In the genomic region with DNA sequence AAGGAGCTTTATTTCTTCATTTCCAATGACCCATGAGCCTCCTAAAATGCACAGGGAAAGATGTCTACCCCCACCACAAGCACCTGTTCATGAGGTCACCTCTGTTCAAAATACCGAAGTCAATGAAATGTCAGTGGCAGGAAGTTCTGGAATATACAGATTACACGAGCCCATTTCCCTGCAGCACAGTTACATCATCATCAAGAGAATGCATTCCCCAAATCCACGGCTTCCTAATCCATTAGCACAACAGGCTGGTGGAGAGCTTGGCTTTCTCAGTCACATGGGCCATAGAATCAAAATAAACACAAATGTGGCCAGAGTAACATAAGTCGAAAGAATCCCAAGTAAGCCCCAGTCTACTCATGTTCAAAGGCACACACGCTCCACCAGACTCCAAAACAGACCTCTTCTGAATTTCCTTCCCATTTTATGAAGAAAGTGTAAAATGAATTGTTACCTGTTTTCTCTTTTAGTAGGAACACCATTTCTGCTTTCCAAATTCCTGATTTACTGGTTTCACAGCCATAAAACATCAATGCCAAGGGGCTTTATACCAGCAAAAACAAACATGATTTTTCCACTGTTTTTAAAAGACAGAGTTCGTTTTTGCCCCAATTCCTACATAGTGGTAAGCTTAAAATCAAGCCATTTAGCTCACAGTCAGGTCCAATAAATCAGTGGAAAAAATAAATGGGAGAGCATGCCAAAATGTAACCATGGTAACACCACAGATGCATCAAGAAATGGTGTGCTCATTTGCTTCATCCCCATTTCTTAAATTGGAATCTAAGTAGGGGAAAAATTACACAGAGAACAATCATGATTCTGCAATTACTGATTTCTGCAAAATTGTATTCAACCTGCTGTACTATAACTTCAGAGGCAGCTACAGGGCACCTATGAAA, we compare ENCODE assay signal across 16 cellular contexts.
A peak's percentile ranks its signal among the peaks of the same experiment; 100 is the strongest.
DNase-seq lines count a peak whose midpoint lies in the region; ATAC-seq, FAIRE-seq and TF ChIP-seq lines count a peak whose summit lies in the region.
"Had no signal": no experiment of that assay in that cellular context is flagged by ENCODE, and none has a peak within 500 bp of the region (broad histone marks: within the 10 kb centered on the region; RNA-seq: fewer than 3 reads in every experiment).

No MANE protein-coding gene starts in this region.

- H2BK15ac ChIP-seq in H1 (ENCODE audit: low read length), result no peak overlapping the region

- no peak overlapping the region for H2BK120ac ChIP-seq in H1 (replicated peaks; ENCODE audit: low read depth, low read length)

- TF ChIP-seq RAD21 in H1 (IDR thresholded peaks at IDR 0.05 in 1 of 2, conservative IDR thresholded peaks at IDR 0.05 in 1 of 2; ENCODE audit: low read depth in 2 of 2, low read length in 2 of 2), result no peak

- H3K36me3 ChIP-seq in GM23248 (ENCODE audit: low read depth) (no peaks in the 10 kb centered on the region), MG63 (no peaks in the 10 kb centered on the region), H1 (ENCODE audit: control insufficient read depth in 2 of 4, insufficient read depth in 4 of 4, low read length in 3 of 4) (no peaks in the 10 kb centered on the region), osteoblast (ENCODE audit: insufficient read depth, low read length) (no peaks in the 10 kb centered on the region)
- H3K36me3 ChIP-seq: adrenal gland had no signal

- no peaks in the 10 kb centered on the region for H3K9me3 Mint-ChIP-seq in nephron progenitor cell

- H3F3A ChIP-seq in GM23248 (ENCODE audit: insufficient read depth), result no peaks in the 10 kb centered on the region

- H3K79me2 ChIP-seq in GM23248 (ENCODE audit: insufficient read depth) (peaks cover 19% of the 10 kb centered on the region; the same call in 1 of the 2 replicates), H1 (ENCODE audit: control insufficient read depth in 1 of 2, insufficient read depth in 2 of 2, low read length in 2 of 2) (no peaks in the 10 kb centered on the region), osteoblast (ENCODE audit: insufficient read depth, low read length) (peaks cover 13% of the 10 kb centered on the region)

- H3K9me3 ChIP-seq in GM23248 (ENCODE audit: low read depth) (no peaks in the 10 kb centered on the region), MG63 (no peaks in the 10 kb centered on the region), H1 (ENCODE audit: insufficient read depth in 2 of 2, low read depth in 1 of 2, low read length in 1 of 2) (no peaks in the 10 kb centered on the region), osteoblast (ENCODE audit: low read depth, low read length) (no peaks in the 10 kb centered on the region)
- H3K9me3 ChIP-seq: adrenal gland had no signal

- in situ Hi-C loops in GM23248 (cut with MboI), result no loop called here

- ATAC-seq in HG03565 (IDR thresholded peaks at IDR 0.05; ENCODE audit: unreplicated experiment), result no peak
- ATAC-seq: esophagus mucosa, GM12878 had no signal

- H3K4me2 ChIP-seq in GM23248 (ENCODE audit: unreplicated experiment) (no peak overlapping the region), H1 (ENCODE audit: insufficient read depth in 1 of 2, low read depth in 2 of 2, low read length in 2 of 2) (no peak overlapping the region), osteoblast (ENCODE audit: insufficient read depth, low read length) (no peak overlapping the region)

- no peak overlapping the region for H2AK5ac ChIP-seq in H1 (ENCODE audit: low read depth, low read length)

- no peaks in the 10 kb centered on the region for H3K79me1 ChIP-seq in H1 (ENCODE audit: low read depth, low read length)

- no peak for TF ChIP-seq CTCF in H1 (IDR thresholded peaks at IDR 0.05; ENCODE audit: control extremely low read depth in 1 of 3, insufficient read depth in 1 of 3, low read depth in 1 of 3, low read length in 3 of 3)
- no peak for TF ChIP-seq CTCF in nephron progenitor cell (IDR thresholded peaks at IDR 0.05)
- TF ChIP-seq CTCF in osteoblast (IDR thresholded peaks at IDR 0.05; ENCODE audit: extremely low read depth, low read depth, low read length), result no peak

- no peak overlapping the region for H2BK5ac ChIP-seq in H1 (ENCODE audit: low read depth, low read length)

- H3K9ac ChIP-seq in GM23248 (no peak overlapping the region), H1 (replicated peaks in 1 of 4; ENCODE audit: extremely low read depth in 1 of 4, low read depth in 3 of 4, low read length in 3 of 4) (no peak overlapping the region)

- no peaks in the 10 kb centered on the region for H3K4me1 ChIP-seq in GM23248 (ENCODE audit: insufficient read depth)
- peaks cover 0 to 9% (median under 1%) of the 10 kb centered on the region in 4 experiments; a peak in 1 of 7 replicates for H3K4me1 ChIP-seq in H1 (replicated peaks in 1 of 4; ENCODE audit: control insufficient read depth in 3 of 4, insufficient read depth in 4 of 4, low read length in 3 of 4)
- H3K4me1 ChIP-seq in osteoblast (ENCODE audit: insufficient read depth, low read length), result no peaks in the 10 kb centered on the region
- H3K4me1 ChIP-seq: adrenal gland had no signal

- no peak overlapping the region for H3K4me3 Mint-ChIP-seq in nephron progenitor cell

- DNase-seq in GM23248, result peak; percentile 12
- peak; percentile 3 for DNase-seq in MG63
- DNase-seq in H1 (ENCODE audit: low read depth in 1 of 2, low spot score in 2 of 2), result no peak
- DNase-seq in nephron progenitor cell, result no peak
- DNase-seq in osteoblast (ENCODE audit: insufficient read length, low spot score, missing footprints), result no peak
- DNase-seq in NCI-H1092 treated with DMSO at 0.1 percent for 48 hours (lab: John Stamatoyannopoulos, UW), result no peak
- no peak for DNase-seq in AG20443 (ENCODE audit: low spot score)
- DNase-seq: adrenal gland; kidney glomerular epithelial cell; NCI-H2081; Right ventricle myocardium superior; stimulated activated naive CD4-positive, alpha-beta T cell had no signal

- H3K27ac ChIP-seq in GM23248 (no peak overlapping the region), H1 (ENCODE audit: low read depth, low read length) (no peak overlapping the region), osteoblast (ENCODE audit: low read depth, low read length) (no peak overlapping the region)
- H3K27ac ChIP-seq: adrenal gland had no signal

- H2AFZ ChIP-seq in GM23248 (no peak overlapping the region), H1 (ENCODE audit: low read length) (no peak overlapping the region), osteoblast (ENCODE audit: low read length) (no peak overlapping the region)

- no peak overlapping the region for H3K56ac ChIP-seq in H1 (replicated peaks; ENCODE audit: insufficient read length, low read depth, low read length)

- no peak overlapping the region for H3K23ac ChIP-seq in H1 (ENCODE audit: insufficient read length)

- 0 out of 2 replicates have a peak, but pooled peaks cover 5% of the 10 kb centered on the region for H4K20me1 ChIP-seq in GM23248 (ENCODE audit: insufficient read depth)
- H4K20me1 ChIP-seq in H1 (replicated peaks in 1 of 2; ENCODE audit: control insufficient read depth in 1 of 2, insufficient read depth in 2 of 2, low read length in 2 of 2), result no peaks in the 10 kb centered on the region
- peaks cover 43% of the 10 kb centered on the region for H4K20me1 ChIP-seq in osteoblast (ENCODE audit: insufficient read depth, low read length)

- H3K27me3 Mint-ChIP-seq in nephron progenitor cell (ENCODE audit: low read depth, poor library complexity), result peaks cover 6% of the 10 kb centered on the region

- H4K5ac ChIP-seq in H1 (ENCODE audit: insufficient read length, low read depth, low read length), result no peak overlapping the region

- H3K23me2 ChIP-seq in H1 (ENCODE audit: low read depth, low read length), result no peaks in the 10 kb centered on the region; the same call in 1 of the 2 replicates

- no peak for TF ChIP-seq POLR2A in H1 (IDR thresholded peaks at IDR 0.05; ENCODE audit: control extremely low read depth in 1 of 2, low read depth in 2 of 2, low read length in 2 of 2)

- H3K14ac ChIP-seq in H1 (ENCODE audit: insufficient read length), result no peak overlapping the region

- H3K27me3 ChIP-seq in GM23248 (replicated peaks; ENCODE audit: insufficient read depth), result no peaks in the 10 kb centered on the region
- no peaks in the 10 kb centered on the region for H3K27me3 ChIP-seq in MG63
- H3K27me3 ChIP-seq in H1 (replicated peaks in 1 of 4; ENCODE audit: control insufficient read depth in 3 of 4, extremely low read depth in 1 of 4, insufficient read depth in 3 of 4, low read length in 3 of 4), result peaks cover 0 to 1% (median 0%) of the 10 kb centered on the region in 4 experiments; a peak in 1 of 7 replicates
- no peaks in the 10 kb centered on the region for H3K27me3 ChIP-seq in osteoblast (ENCODE audit: insufficient read depth, low read length)
- H3K27me3 ChIP-seq: adrenal gland had no signal

- FAIRE-seq in H1 (lab: Jason Lieb, UNC), result peak; percentile 24
- FAIRE-seq: D721Med, GM12878 had no signal

- H4K91ac ChIP-seq in H1 (replicated peaks; ENCODE audit: insufficient read length, low read length), result no peak overlapping the region

- no peaks in the 10 kb centered on the region for H3K36me3 Mint-ChIP-seq in nephron progenitor cell (ENCODE audit: low read depth)

- no peak overlapping the region for H4K8ac ChIP-seq in H1 (ENCODE audit: extremely low read depth, insufficient read depth, low read length)

- 0 out of 2 replicates have a peak overlapping the region, but pooled peaks have one; percentile 2 for H2BK12ac ChIP-seq in H1 (ENCODE audit: low read depth, low read length)

- 57 to 63% methylated on average over 6 of the region's 6 CpGs for WGBS in GM23248 (ENCODE audit: low coverage in 1 of 2, low lambda C conversion rate in 2 of 2, missing lambda C conversion rate in 2 of 2), 2 experiments
- 88% methylated on average over 6 of the region's 6 CpGs; no CpG with 5 or more reads in 1 of the 2 experiments for WGBS in H1 (ENCODE audit: extremely low coverage in 1 of 2, insufficient coverage in 1 of 2, insufficient read length in 1 of 2, insufficient replicate concordance in 2 of 2, low coverage in 1 of 2, low lambda C conversion rate in 2 of 2, missing lambda C conversion rate in 1 of 2), 2 experiments

- peak overlapping the region; percentile 2 for H3K27ac Mint-ChIP-seq in nephron progenitor cell

- H3K9me2 ChIP-seq in GM23248 (ENCODE audit: insufficient read depth), result no peaks in the 10 kb centered on the region

- no peak for TF ChIP-seq EP300 in H1 (IDR thresholded peaks at IDR 0.05; ENCODE audit: borderline replicate concordance in 1 of 2, low read depth in 2 of 2, low read length in 2 of 2)

- no peak overlapping the region for H3K4ac ChIP-seq in H1 (replicated peaks; ENCODE audit: insufficient read length, low read depth, low read length)

- peaks cover 53% of the 10 kb centered on the region for H3K4me1 Mint-ChIP-seq in nephron progenitor cell

- H3K18ac ChIP-seq in H1 (ENCODE audit: extremely low read depth, low read length), result no peak overlapping the region

- H2BK20ac ChIP-seq in H1 (ENCODE audit: low read length), result no peak overlapping the region

- POLR2A ChIA-PET in H1 (lab: Charles Lee; ENCODE audit: partially characterized antibody), result no interaction called here

- H3K4me3 ChIP-seq in GM23248 (no peak overlapping the region), MG63 (no peak overlapping the region), H1 (ENCODE audit: extremely low read depth in 1 of 4, insufficient read depth in 2 of 4, low read depth in 3 of 4, low read length in 4 of 4) (no peak overlapping the region), osteoblast (ENCODE audit: insufficient read depth, low read length) (no peak overlapping the region)
- H3K4me3 ChIP-seq: adrenal gland, GM12878 had no signal

- CTCF ChIA-PET in H1 (lab: Charles Lee; ENCODE audit: partially characterized antibody), result interaction anchor here (0.6 to 1.0 kb wide), 2 partner anchors 80 to 577 kb away, joined by 3 read pairs; no protein-coding TSS in a partner anchor

Comparison
In these comparisons a context has a peak if more than half of its experiments do, and no peak if none do; other contexts are left out.
1. DNase-seq: peak in GM23248 (single experiment) and MG63 (single experiment); none in H1 (0 of 2), nephron progenitor cell (single experiment), osteoblast (single experiment), NCI-H1092 treated with DMSO at 0.1 percent for 48 hours (single experiment) and AG20443 (single experiment).